20 cellular contexts compared by ENCODE assay signal in genomic region chr20:54140486-54140885, GRCh38. TPM values are rescaled to one million over a fixed set of nuclear protein-coding genes. Genes with fewer than 3 reads are reported as not detected.
DNase-seq lines count a peak whose midpoint lies in the region; ATAC-seq, FAIRE-seq and TF ChIP-seq lines count a peak whose summit lies in the region.
"Had no signal": no experiment of that assay in that cellular context is flagged by ENCODE, and none has a peak within 500 bp of the region (broad histone marks: within the 10 kb centered on the region; RNA-seq: fewer than 3 reads in every experiment).

No MANE protein-coding gene starts in this region.

- no peaks in the 10 kb centered on the region for H3K79me1 ChIP-seq in mesenchymal stem cell (replicated peaks; ENCODE audit: low read length, poor library complexity, severe bottlenecking)

- H3K9me3 ChIP-seq in A549 (peaks cover 32% of the 10 kb centered on the region), SJSA1 (replicated peaks) (peaks cover 8% of the 10 kb centered on the region; the same call in 1 of the 2 replicates), mesenchymal stem cell (ENCODE audit: control insufficient read depth, low read length) (no peaks in the 10 kb centered on the region), heart right ventricle (peaks cover 0 to 10% (median 0%) of the 10 kb centered on the region in 11 donors), transverse colon (no peaks in the 10 kb centered on the region)

- TF ChIP-seq CTCF in A549 (IDR thresholded peaks at IDR 0.05), result no peak
- TF ChIP-seq CTCF in HFFc6 (IDR thresholded peaks at IDR 0.05), result no peak
- no peak for TF ChIP-seq CTCF in heart right ventricle (IDR thresholded peaks at IDR 0.05)
- no peak for TF ChIP-seq CTCF in transverse colon (IDR thresholded peaks at IDR 0.05)

- H3K23ac ChIP-seq in mesenchymal stem cell (ENCODE audit: low read length in 2 of 2), result no peak overlapping the region

- H3K27me3 ChIP-seq in SJSA1 (replicated peaks) (no peaks in the 10 kb centered on the region), mesenchymal stem cell (ENCODE audit: control insufficient read depth in 1 of 2, insufficient read depth in 1 of 2, low read length in 2 of 2) (no peaks in the 10 kb centered on the region), heart right ventricle (peaks cover 0 to 34% (median 8%) of the 10 kb centered on the region in 7 donors), transverse colon (no peaks in the 10 kb centered on the region)

- no peak overlapping the region for H3K4ac ChIP-seq in mesenchymal stem cell (ENCODE audit: low read depth in 1 of 2, low read length in 2 of 2)

- H2BK15ac ChIP-seq in mesenchymal stem cell (ENCODE audit: low read depth, poor library complexity, severe bottlenecking), result no peak overlapping the region

- TF ChIP-seq EP300 in A549 (IDR thresholded peaks at IDR 0.05), result no peak
- TF ChIP-seq EP300 in transverse colon (IDR thresholded peaks at IDR 0.05; ENCODE audit: low read depth), result no peak

- no peak overlapping the region; the same call in 1 of the 2 replicates for H3K4me3 Mint-ChIP-seq in HFFc6
- H3K4me3 Mint-ChIP-seq: CD14-positive monocyte, IgD-negative memory B cell had no signal

- H3K4me3 ChIP-seq in A549 (no peak overlapping the region), SJSA1 (no peak overlapping the region), mesenchymal stem cell (ENCODE audit: insufficient read depth in 1 of 2, low read depth in 1 of 2, low read length in 2 of 2) (no peak overlapping the region), heart right ventricle (no peak overlapping the region), transverse colon (no peak overlapping the region)

- no peak overlapping the region for H2BK12ac ChIP-seq in mesenchymal stem cell (ENCODE audit: low read length in 2 of 2)

- H3K4me1 ChIP-seq in A549 (peaks cover 53% of the 10 kb centered on the region), SJSA1 (replicated peaks) (peaks cover 34% of the 10 kb centered on the region), mesenchymal stem cell (ENCODE audit: control insufficient read depth, insufficient read depth, low read depth, low read length) (peaks cover 3% of the 10 kb centered on the region), heart right ventricle (no peaks in the 10 kb centered on the region), transverse colon (no peaks in the 10 kb centered on the region)

- FAIRE-seq in A549 (lab: Jason Lieb, UNC), result no peak

- no peak for DNase-seq in A549 (ENCODE audit: low read depth in 1 of 2, low spot score in 1 of 2)
- no peak for DNase-seq in HFFc6
- DNase-seq in SJSA1 (ENCODE audit: low read depth in 1 of 2, low spot score in 2 of 2), result no peak
- DNase-seq in mesenchymal stem cell, result no peak
- DNase-seq in heart right ventricle, result no peak
- no peak for DNase-seq in central memory CD4-positive, alpha-beta T cell
- no peak for DNase-seq in transverse colon
- DNase-seq: AML-193, COR-L47, DMS153, MV-4-11, NCI-H1436, NCI-H2029, NCI-H2171, NCI-H446 treated with DMSO at 0.1 percent for 48 hours, NCI-H748 treated with DMSO at 0.1 percent for 48 hours had no signal

- TF ChIP-seq POLR2A in A549 (IDR thresholded peaks at IDR 0.05; ENCODE audit: low read length) (no peak), transverse colon (IDR thresholded peaks at IDR 0.05) (no peak)

- H3K27ac ChIP-seq in A549 (peak overlapping the region; percentile 75 to 88), SJSA1 (peak overlapping the region; percentile 100), mesenchymal stem cell (ENCODE audit: low read length, poor library complexity, severe bottlenecking) (peak overlapping the region; percentile 78), heart right ventricle (no peak overlapping the region), transverse colon (no peak overlapping the region)

- peak overlapping the region; percentile 84 for H3K27ac Mint-ChIP-seq in HFFc6
- H3K27ac Mint-ChIP-seq: CD14-positive monocyte, IgD-negative memory B cell had no signal

- in situ Hi-C loops in transverse colon (cut with MboI; ENCODE audit: low pct_ligation_motif_present in 1 of 4, low pct_unique_long_range_greater_than_20kb in 1 of 4, low sequenced_read_pairs in 3 of 4), result no loop called here

- peaks cover 42% of the 10 kb centered on the region; the same call in 1 of the 2 replicates for H3K4me1 Mint-ChIP-seq in HFFc6 (ENCODE audit: low read depth)
- H3K4me1 Mint-ChIP-seq: CD14-positive monocyte, IgD-negative memory B cell had no signal

- H2BK120ac ChIP-seq in mesenchymal stem cell (ENCODE audit: low read depth, low read length), result no peak overlapping the region

- H3K9me3 Mint-ChIP-seq in HFFc6, result peaks cover 4% of the 10 kb centered on the region; the same call in 1 of the 2 replicates

- ATAC-seq in A549, result peak in 1 of 2 experiments; percentile 20; a peak in 2 of 6 replicates
- ATAC-seq in heart right ventricle, result no peak
- no peak for ATAC-seq in HG03457 (IDR thresholded peaks at IDR 0.05; ENCODE audit: unreplicated experiment)
- ATAC-seq: Right ventricle myocardium inferior had no signal

- no peak overlapping the region for H2BK5ac ChIP-seq in mesenchymal stem cell (ENCODE audit: low read depth, low read length, poor library complexity, severe bottlenecking)

- TF ChIP-seq RAD21 in A549 (conservative IDR thresholded peaks at IDR 0.05 in 1 of 2, IDR thresholded peaks at IDR 0.05 in 1 of 2), result no peak

- H3K36me3 Mint-ChIP-seq in HFFc6 (ENCODE audit: low read depth), result 0 out of 2 replicates have a peak, but pooled peaks cover 4% of the 10 kb centered on the region
- H3K36me3 Mint-ChIP-seq: CD14-positive monocyte, IgD-negative memory B cell had no signal

- H2AFZ ChIP-seq in mesenchymal stem cell (ENCODE audit: low read depth, low read length), result no peak overlapping the region

- H3K4me2 ChIP-seq in A549 (peak overlapping the region; percentile 13; the same call in 2 of the 3 replicates), mesenchymal stem cell (ENCODE audit: low read length, poor library complexity, severe bottlenecking) (no peak overlapping the region)

- 86% methylated on average over 3 of the region's 3 CpGs for WGBS in A549 (ENCODE audit: missing lambda C conversion rate)
- 95% methylated on average over 1 of the region's 3 CpGs for WGBS in mesenchymal stem cell
- 93 to 96% methylated on average over 3 of the region's 3 CpGs for WGBS in heart right ventricle, 2 donors
- 91 to 94% methylated on average over 3 of the region's 3 CpGs for WGBS in transverse colon (ENCODE audit: low coverage in 1 of 2), 2 donors

- CTCF ChIA-PET in A549 (lab: Yijun Ruan, JAX), result interaction anchor here (1.0 to 3.6 kb wide), 6 partner anchors 10 to 59 kb away, joined by 5 to 22 read pairs (median 8); no protein-coding TSS in a partner anchor

- H4K91ac ChIP-seq in mesenchymal stem cell (ENCODE audit: low read length), result no peak overlapping the region

- no peaks in the 10 kb centered on the region for H3K27me3 Mint-ChIP-seq in HFFc6 (ENCODE audit: insufficient read depth)
- H3K27me3 Mint-ChIP-seq: IgD-negative memory B cell had no signal

- no peak overlapping the region for H3K14ac ChIP-seq in mesenchymal stem cell (ENCODE audit: low read length in 2 of 2)

- no peak overlapping the region for H3K9ac ChIP-seq in mesenchymal stem cell (ENCODE audit: low read length)

- no peak overlapping the region for H2AK5ac ChIP-seq in mesenchymal stem cell (ENCODE audit: low read length, severe bottlenecking)

- no peak overlapping the region for H3K18ac ChIP-seq in mesenchymal stem cell (ENCODE audit: low read depth in 1 of 2, low read length in 2 of 2)

- no peak overlapping the region for H4K8ac ChIP-seq in mesenchymal stem cell (ENCODE audit: low read length)

- POLR2A ChIA-PET in A549 (lab: Yijun Ruan, JAX), result interaction anchor here (1.0 to 1.6 kb wide), 3 partner anchors 9 to 32 kb away, joined by 3 to 5 read pairs (median 5); no protein-coding TSS in a partner anchor

- H3K36me3 ChIP-seq in SJSA1, result 0 out of 2 replicates have a peak, but pooled peaks cover 4% of the 10 kb centered on the region
- no peaks in the 10 kb centered on the region for H3K36me3 ChIP-seq in mesenchymal stem cell (ENCODE audit: control insufficient read depth in 1 of 2, insufficient read depth in 2 of 2, low read depth in 1 of 2, low read length in 2 of 2)
- H3K36me3 ChIP-seq in heart right ventricle, result no peaks in the 10 kb centered on the region
- no peaks in the 10 kb centered on the region for H3K36me3 ChIP-seq in transverse colon

- intact Hi-C loops in heart right ventricle (cut with DNase I) (no loop called here), transverse colon (cut with DNase I; ENCODE audit: low total_unique reads) (no loop called here)

TF ChIP-seq in A549, 52 proteins besides CTCF, POLR2A, EP300 and RAD21 (continues in another document):
- no peak for TF ChIP-seq TFCP2L1 (CRISPR knock-in tag; IDR thresholded peaks at IDR 0.05)
- no peak for TF ChIP-seq JUNB (IDR thresholded peaks at IDR 0.05)
- TF ChIP-seq NFE2L2 (conservative IDR thresholded peaks at IDR 0.05; ENCODE audit: low read length), result no peak
- no peak for TF ChIP-seq CHD4 (IDR thresholded peaks at IDR 0.05; ENCODE audit: borderline replicate concordance)

RNA-seq across cellular contexts. Expression of gene CYP24A1, which starts 33.3 kb away (rescaled TPM):
- polyA plus RNA-seq in A549 (2011; rRNA removed) (1,617 and 1,630 TPM in 2 replicates), A549 (2017; fragmentation: RNase III; extraction: RNeasy Plus Mini Kit Qiagen cat#74134 plus additional on column Dnase treatment) (623 to 738 TPM (median 722 TPM) in 3 replicates), heart right ventricle (not detected)
- 456 and 584 TPM in 2 replicates for polyA plus RNA-seq in A549 (2012; cell fraction: cytosol; rRNA removed)
- polyA plus RNA-seq in A549 (2012; cell fraction: nucleus; rRNA removed), result 1,301 and 1,335 TPM in 2 replicates
- polyA minus RNA-seq in A549 (2011; rRNA and poly(A)+ RNA removed), result 4,726 and 5,326 TPM in 2 replicates
- total RNA-seq in HFFc6 (2021; fragmentation: NEBNext Ultra II Directional; extraction: Animal tissue kit (Norgen Biotek cat#: 25700)), result 1 to 10 TPM in 1 of 6 experiments, under 1 TPM in 3, not detected in 2; 0.11 to 1.1 (median 0.37) TPM
- not detected in 2 replicates for total RNA-seq in SJSA1 (2014; rRNA removed; shearing (Covaris generic))
- polyA plus RNA-seq in mesenchymal stem cell (2013, experiment 1 of 2), result not detected
- not detected for polyA plus RNA-seq in mesenchymal stem cell (2013, experiment 2 of 2)
- total RNA-seq in heart right ventricle (not detected), transverse colon (not detected)
- total RNA-seq: Right ventricle myocardium inferior had no signal
- polyA plus RNA-seq: CD14-positive monocyte, IgD-negative memory B cell had no signal

Comparison
In these comparisons a context has a peak if more than half of its experiments do, and no peak if none do; other contexts are left out.
1. H3K27ac ChIP-seq: peak in A549 (2 of 2), SJSA1 (single experiment) and mesenchymal stem cell (single experiment); none in heart right ventricle (0 of 10) and transverse colon (0 of 4).